1 cellular context compared by ENCODE assay signal in the genomic region with DNA sequence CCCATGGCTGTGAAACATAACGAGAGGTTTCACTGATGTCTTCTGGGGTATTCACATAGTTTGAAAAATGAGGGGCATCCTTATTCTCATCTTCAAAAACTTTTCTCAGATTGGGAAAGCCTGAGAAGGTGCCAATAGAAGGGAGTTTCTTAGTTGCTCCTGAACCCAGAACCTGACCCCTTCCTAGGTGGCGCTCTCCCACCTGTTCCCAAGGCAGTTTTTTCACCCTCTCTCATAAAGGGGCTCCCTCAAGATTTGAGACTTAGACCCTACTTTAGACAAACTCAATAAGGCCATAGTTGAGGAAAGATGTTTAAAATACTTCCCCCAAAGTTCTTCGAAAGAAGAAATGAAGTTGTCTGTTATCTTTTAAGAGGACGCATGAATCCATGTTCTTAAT.
TF ChIP-seq lines count a peak whose summit lies in the region.

No MANE protein-coding gene starts in this region.

TF ChIP-seq in H1, 55 proteins besides CTCF, POLR2A, EP300 and RAD21:
- no peak for TF ChIP-seq GTF2F1 (IDR thresholded peaks at IDR 0.05; ENCODE audit: borderline replicate concordance, low read depth, low read length)
- no peak for TF ChIP-seq KDM4A (IDR thresholded peaks at IDR 0.05; ENCODE audit: low read depth, low read length, severe bottlenecking)
- TF ChIP-seq POLR2AphosphoS5 (IDR thresholded peaks at IDR 0.05; ENCODE audit: low read depth, low read length), result no peak
- TF ChIP-seq, protein P1, sequence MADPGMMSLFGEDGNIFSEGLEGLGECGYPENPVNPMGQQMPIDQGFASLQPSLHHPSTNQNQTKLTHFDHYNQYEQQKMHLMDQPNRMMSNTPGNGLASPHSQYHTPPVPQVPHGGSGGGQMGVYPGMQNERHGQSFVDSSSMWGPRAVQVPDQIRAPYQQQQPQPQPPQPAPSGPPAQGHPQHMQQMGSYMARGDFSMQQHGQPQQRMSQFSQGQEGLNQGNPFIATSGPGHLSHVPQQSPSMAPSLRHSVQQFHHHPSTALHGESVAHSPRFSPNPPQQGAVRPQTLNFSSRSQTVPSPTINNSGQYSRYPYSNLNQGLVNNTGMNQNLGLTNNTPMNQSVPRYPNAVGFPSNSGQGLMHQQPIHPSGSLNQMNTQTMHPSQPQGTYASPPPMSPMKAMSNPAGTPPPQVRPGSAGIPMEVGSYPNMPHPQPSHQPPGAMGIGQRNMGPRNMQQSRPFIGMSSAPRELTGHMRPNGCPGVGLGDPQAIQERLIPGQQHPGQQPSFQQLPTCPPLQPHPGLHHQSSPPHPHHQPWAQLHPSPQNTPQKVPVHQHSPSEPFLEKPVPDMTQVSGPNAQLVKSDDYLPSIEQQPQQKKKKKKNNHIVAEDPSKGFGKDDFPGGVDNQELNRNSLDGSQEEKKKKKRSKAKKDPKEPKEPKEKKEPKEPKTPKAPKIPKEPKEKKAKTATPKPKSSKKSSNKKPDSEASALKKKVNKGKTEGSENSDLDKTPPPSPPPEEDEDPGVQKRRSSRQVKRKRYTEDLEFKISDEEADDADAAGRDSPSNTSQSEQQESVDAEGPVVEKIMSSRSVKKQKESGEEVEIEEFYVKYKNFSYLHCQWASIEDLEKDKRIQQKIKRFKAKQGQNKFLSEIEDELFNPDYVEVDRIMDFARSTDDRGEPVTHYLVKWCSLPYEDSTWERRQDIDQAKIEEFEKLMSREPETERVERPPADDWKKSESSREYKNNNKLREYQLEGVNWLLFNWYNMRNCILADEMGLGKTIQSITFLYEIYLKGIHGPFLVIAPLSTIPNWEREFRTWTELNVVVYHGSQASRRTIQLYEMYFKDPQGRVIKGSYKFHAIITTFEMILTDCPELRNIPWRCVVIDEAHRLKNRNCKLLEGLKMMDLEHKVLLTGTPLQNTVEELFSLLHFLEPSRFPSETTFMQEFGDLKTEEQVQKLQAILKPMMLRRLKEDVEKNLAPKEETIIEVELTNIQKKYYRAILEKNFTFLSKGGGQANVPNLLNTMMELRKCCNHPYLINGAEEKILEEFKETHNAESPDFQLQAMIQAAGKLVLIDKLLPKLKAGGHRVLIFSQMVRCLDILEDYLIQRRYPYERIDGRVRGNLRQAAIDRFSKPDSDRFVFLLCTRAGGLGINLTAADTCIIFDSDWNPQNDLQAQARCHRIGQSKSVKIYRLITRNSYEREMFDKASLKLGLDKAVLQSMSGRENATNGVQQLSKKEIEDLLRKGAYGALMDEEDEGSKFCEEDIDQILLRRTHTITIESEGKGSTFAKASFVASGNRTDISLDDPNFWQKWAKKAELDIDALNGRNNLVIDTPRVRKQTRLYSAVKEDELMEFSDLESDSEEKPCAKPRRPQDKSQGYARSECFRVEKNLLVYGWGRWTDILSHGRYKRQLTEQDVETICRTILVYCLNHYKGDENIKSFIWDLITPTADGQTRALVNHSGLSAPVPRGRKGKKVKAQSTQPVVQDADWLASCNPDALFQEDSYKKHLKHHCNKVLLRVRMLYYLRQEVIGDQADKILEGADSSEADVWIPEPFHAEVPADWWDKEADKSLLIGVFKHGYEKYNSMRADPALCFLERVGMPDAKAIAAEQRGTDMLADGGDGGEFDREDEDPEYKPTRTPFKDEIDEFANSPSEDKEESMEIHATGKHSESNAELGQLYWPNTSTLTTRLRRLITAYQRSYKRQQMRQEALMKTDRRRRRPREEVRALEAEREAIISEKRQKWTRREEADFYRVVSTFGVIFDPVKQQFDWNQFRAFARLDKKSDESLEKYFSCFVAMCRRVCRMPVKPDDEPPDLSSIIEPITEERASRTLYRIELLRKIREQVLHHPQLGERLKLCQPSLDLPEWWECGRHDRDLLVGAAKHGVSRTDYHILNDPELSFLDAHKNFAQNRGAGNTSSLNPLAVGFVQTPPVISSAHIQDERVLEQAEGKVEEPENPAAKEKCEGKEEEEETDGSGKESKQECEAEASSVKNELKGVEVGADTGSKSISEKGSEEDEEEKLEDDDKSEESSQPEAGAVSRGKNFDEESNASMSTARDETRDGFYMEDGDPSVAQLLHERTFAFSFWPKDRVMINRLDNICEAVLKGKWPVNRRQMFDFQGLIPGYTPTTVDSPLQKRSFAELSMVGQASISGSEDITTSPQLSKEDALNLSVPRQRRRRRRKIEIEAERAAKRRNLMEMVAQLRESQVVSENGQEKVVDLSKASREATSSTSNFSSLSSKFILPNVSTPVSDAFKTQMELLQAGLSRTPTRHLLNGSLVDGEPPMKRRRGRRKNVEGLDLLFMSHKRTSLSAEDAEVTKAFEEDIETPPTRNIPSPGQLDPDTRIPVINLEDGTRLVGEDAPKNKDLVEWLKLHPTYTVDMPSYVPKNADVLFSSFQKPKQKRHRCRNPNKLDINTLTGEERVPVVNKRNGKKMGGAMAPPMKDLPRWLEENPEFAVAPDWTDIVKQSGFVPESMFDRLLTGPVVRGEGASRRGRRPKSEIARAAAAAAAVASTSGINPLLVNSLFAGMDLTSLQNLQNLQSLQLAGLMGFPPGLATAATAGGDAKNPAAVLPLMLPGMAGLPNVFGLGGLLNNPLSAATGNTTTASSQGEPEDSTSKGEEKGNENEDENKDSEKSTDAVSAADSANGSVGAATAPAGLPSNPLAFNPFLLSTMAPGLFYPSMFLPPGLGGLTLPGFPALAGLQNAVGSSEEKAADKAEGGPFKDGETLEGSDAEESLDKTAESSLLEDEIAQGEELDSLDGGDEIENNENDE (IDR thresholded peaks at IDR 0.05; ENCODE audit: insufficient replicate concordance, low read length), result no peak
- TF ChIP-seq CREB1 (IDR thresholded peaks at IDR 0.05), result no peak
- TF ChIP-seq NANOG (IDR thresholded peaks at IDR 0.05; ENCODE audit: insufficient read depth, low read depth, low read length, poor library complexity, severe bottlenecking), result no peak
- TF ChIP-seq CBX5 (IDR thresholded peaks at IDR 0.05; ENCODE audit: low read depth, low read length), result no peak
- TF ChIP-seq JUN (IDR thresholded peaks at IDR 0.05; ENCODE audit: low read depth, low read length), result no peak
- no peak for TF ChIP-seq ASH2L (IDR thresholded peaks at IDR 0.05; ENCODE audit: low read length)
- TF ChIP-seq PHF8 (conservative IDR thresholded peaks at IDR 0.05; ENCODE audit: low read depth, low read length), result no peak
